8 cellular contexts compared by ENCODE assay signal in the genomic region with DNA sequence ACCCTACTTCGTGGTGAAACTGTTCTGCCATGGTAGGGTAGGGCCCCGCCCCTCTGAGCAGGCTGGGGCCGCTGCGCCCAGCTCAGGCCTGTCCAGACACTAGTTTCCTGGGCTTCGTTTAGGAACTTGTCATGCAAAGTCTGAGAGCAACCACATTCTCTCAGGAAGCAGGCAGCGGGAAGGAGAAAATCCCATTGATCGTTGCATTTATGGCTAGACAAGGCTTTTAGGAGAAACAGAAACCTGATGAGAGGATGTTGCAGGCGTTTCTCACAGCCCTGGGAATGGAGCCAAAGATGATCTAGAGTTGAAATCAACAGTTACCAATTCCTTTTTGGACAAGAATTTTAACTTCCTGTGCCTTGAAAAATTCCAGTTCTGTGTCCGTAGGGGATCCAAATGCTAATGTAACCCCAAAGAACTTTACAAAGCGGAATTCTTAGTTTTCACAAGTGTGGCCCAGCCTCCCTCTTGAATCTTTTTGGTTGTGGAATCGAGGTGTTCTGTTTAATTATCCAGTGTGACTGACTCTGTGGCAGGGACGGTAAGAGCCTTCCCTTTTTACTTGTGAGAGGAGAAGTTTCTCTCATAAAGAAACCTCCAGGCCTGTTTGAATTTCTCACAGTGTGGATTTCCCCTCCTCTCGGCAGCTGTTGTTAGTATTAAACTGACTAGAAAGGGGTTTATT. TPM values are rescaled to one million over a fixed set of nuclear protein-coding genes. Genes with fewer than 3 reads are reported as not detected.
A peak's percentile ranks its signal among the peaks of the same experiment; 100 is the strongest.
DNase-seq lines count a peak whose midpoint lies in the region; ATAC-seq, FAIRE-seq and TF ChIP-seq lines count a peak whose summit lies in the region.

No MANE protein-coding gene starts in this region.

- no peaks in the 10 kb centered on the region; a peak in 1 of 7 replicates for H3K27me3 ChIP-seq in H1 (replicated peaks in 1 of 4; ENCODE audit: control insufficient read depth in 3 of 4, extremely low read depth in 1 of 4, insufficient read depth in 3 of 4, low read length in 3 of 4)

- H3K9ac ChIP-seq in H1 (replicated peaks in 1 of 4; ENCODE audit: extremely low read depth in 1 of 4, low read depth in 3 of 4, low read length in 3 of 4): no peak overlapping the region

- no peak overlapping the region for H3K14ac ChIP-seq in H1 (ENCODE audit: insufficient read length)

- no peak overlapping the region for H3K27ac ChIP-seq in H1 (ENCODE audit: low read depth, low read length)

- in situ Hi-C loops in G401 (cut with HindIII; ENCODE audit: low sequenced_read_pairs): no loop called here

- peak overlapping the region; percentile 90 for H2AFZ ChIP-seq in H1 (ENCODE audit: low read length)

- no peak overlapping the region for H2BK120ac ChIP-seq in H1 (replicated peaks; ENCODE audit: low read depth, low read length)

- no peak for TF ChIP-seq RAD21 in H1 (IDR thresholded peaks at IDR 0.05 in 1 of 2, conservative IDR thresholded peaks at IDR 0.05 in 1 of 2; ENCODE audit: low read depth in 2 of 2, low read length in 2 of 2)

- peak; percentile 75 for DNase-seq in AG20443 (ENCODE audit: low spot score)
- peak in 1 of 2 experiments; percentile 49 for DNase-seq in H1 (ENCODE audit: low read depth in 1 of 2, low spot score in 2 of 2)
- no peak for DNase-seq in HuH-7.5 (ENCODE audit: low spot score)
- no peak for DNase-seq in G401 (ENCODE audit: low spot score)
- DNase-seq in NCI-H2171 (lab: John Stamatoyannopoulos, UW): no peak

- H3K79me1 ChIP-seq in H1 (ENCODE audit: low read depth, low read length): no peaks in the 10 kb centered on the region

- H3K56ac ChIP-seq in H1 (replicated peaks; ENCODE audit: insufficient read length, low read depth, low read length): no peak overlapping the region

- CTCF ChIA-PET in H1 (lab: Charles Lee; ENCODE audit: partially characterized antibody): interaction anchor here (1.2 to 1.4 kb wide), 2 partner anchors 16 to 55 kb away, joined by 3 read pairs; no protein-coding TSS in a partner anchor

- H4K91ac ChIP-seq in H1 (replicated peaks; ENCODE audit: insufficient read length, low read length): no peak overlapping the region

- no peak for TF ChIP-seq EP300 in H1 (IDR thresholded peaks at IDR 0.05; ENCODE audit: borderline replicate concordance in 1 of 2, low read depth in 2 of 2, low read length in 2 of 2)

- peak overlapping the region; percentile 96 to 99 (median 97) for H3K27ac Mint-ChIP-seq in nephron

- no peaks in the 10 kb centered on the region for H3K36me3 ChIP-seq in H1 (ENCODE audit: control insufficient read depth in 2 of 4, insufficient read depth in 4 of 4, low read length in 3 of 4)

- no peaks in the 10 kb centered on the region for H3K79me2 ChIP-seq in H1 (ENCODE audit: control insufficient read depth in 1 of 2, insufficient read depth in 2 of 2, low read length in 2 of 2)

- H3K23me2 ChIP-seq in H1 (ENCODE audit: low read depth, low read length): no peaks in the 10 kb centered on the region; the same call in 1 of the 2 replicates

- no peak overlapping the region for H2BK12ac ChIP-seq in H1 (ENCODE audit: low read depth, low read length)

- no peaks in the 10 kb centered on the region for H3K9me3 ChIP-seq in H1 (ENCODE audit: insufficient read depth in 2 of 2, low read depth in 1 of 2, low read length in 1 of 2)

- WGBS in H1 (ENCODE audit: extremely low coverage in 1 of 2, insufficient coverage in 1 of 2, insufficient read length in 1 of 2, insufficient replicate concordance in 2 of 2, low coverage in 1 of 2, low lambda C conversion rate in 2 of 2, missing lambda C conversion rate in 1 of 2), 2 experiments: 56% methylated on average over 13 of the region's 13 CpGs; no CpG with 5 or more reads in 1 of the 2 experiments

- H2AK5ac ChIP-seq in H1 (ENCODE audit: low read depth, low read length): no peak overlapping the region

- H3K18ac ChIP-seq in H1 (ENCODE audit: extremely low read depth, low read length): no peak overlapping the region; the same call in 1 of the 2 replicates

- H2BK15ac ChIP-seq in H1 (ENCODE audit: low read length): no peak overlapping the region

- no peak overlapping the region for H2BK5ac ChIP-seq in H1 (ENCODE audit: low read depth, low read length)

- 0 out of 4 replicates have a peak overlapping the region, but pooled peaks of 1 of the 2 experiments have one; percentile 16 for H3K4me2 ChIP-seq in H1 (ENCODE audit: insufficient read depth in 1 of 2, low read depth in 2 of 2, low read length in 2 of 2)

- H4K5ac ChIP-seq in H1 (ENCODE audit: insufficient read length, low read depth, low read length): no peak overlapping the region

- H4K8ac ChIP-seq in H1 (ENCODE audit: extremely low read depth, insufficient read depth, low read length): no peak overlapping the region

- FAIRE-seq in H1 (lab: Jason Lieb, UNC): peak; percentile 75

- H3K4me3 ChIP-seq in H1 (ENCODE audit: extremely low read depth in 1 of 4, insufficient read depth in 2 of 4, low read depth in 3 of 4, low read length in 4 of 4): no peak overlapping the region

- no peaks in the 10 kb centered on the region for H4K20me1 ChIP-seq in H1 (replicated peaks in 1 of 2; ENCODE audit: control insufficient read depth in 1 of 2, insufficient read depth in 2 of 2, low read length in 2 of 2)

- H3K4me3 Mint-ChIP-seq in nephron: no peak overlapping the region

- H3K4me1 Mint-ChIP-seq in nephron: peaks cover 22% of the 10 kb centered on the region

- no peaks in the 10 kb centered on the region for H3K36me3 Mint-ChIP-seq in nephron (ENCODE audit: low read depth)

- H3K9me3 Mint-ChIP-seq in nephron: no peaks in the 10 kb centered on the region

- TF ChIP-seq CTCF in H1 (IDR thresholded peaks at IDR 0.05; ENCODE audit: control extremely low read depth in 1 of 3, insufficient read depth in 1 of 3, low read depth in 1 of 3, low read length in 3 of 3): no peak
- no peak for TF ChIP-seq CTCF in nephron (IDR thresholded peaks at IDR 0.05; ENCODE audit: unreplicated experiment in 3 of 3)

- no peak overlapping the region for H3K23ac ChIP-seq in H1 (ENCODE audit: insufficient read length)

- H3K27me3 Mint-ChIP-seq in nephron (ENCODE audit: low read depth): no peaks in the 10 kb centered on the region

- H2BK20ac ChIP-seq in H1 (ENCODE audit: low read length): no peak overlapping the region; the same call in 1 of the 2 replicates

- no peak overlapping the region for H3K4ac ChIP-seq in H1 (replicated peaks; ENCODE audit: insufficient read length, low read depth, low read length)

- POLR2A ChIA-PET in H1 (lab: Charles Lee; ENCODE audit: partially characterized antibody): interaction anchor here (1.0 kb wide), 1 partner anchor 113 kb away, joined by 4 read pairs; no protein-coding TSS in a partner anchor

- no peak for TF ChIP-seq POLR2A in H1 (IDR thresholded peaks at IDR 0.05; ENCODE audit: control extremely low read depth in 1 of 2, low read depth in 2 of 2, low read length in 2 of 2)

- H3K4me1 ChIP-seq in H1 (replicated peaks in 1 of 4; ENCODE audit: control insufficient read depth in 3 of 4, insufficient read depth in 4 of 4, low read length in 3 of 4): peaks cover 0 to 7% (median 3%) of the 10 kb centered on the region in 4 experiments; a peak in 5 of 7 replicates

- peak; percentile 51 for ATAC-seq in GM19467 (IDR thresholded peaks at IDR 0.05; ENCODE audit: unreplicated experiment)
- ATAC-seq in HG03571 (IDR thresholded peaks at IDR 0.05; ENCODE audit: unreplicated experiment): peak; percentile 67

RNA-seq across cellular contexts. Expression of a gene that starts 4.5 kb away (rescaled TPM):
- not detected in 2 replicates for total RNA-seq in H1 (2021; fragmentation: NEBNext Ultra II Directional; extraction: Animal tissue kit (Norgen Biotek cat#: 25700))
- polyA plus RNA-seq in H1 (2011; rRNA removed): not detected in 2 replicates
- not detected for polyA plus RNA-seq in H1 (2011; cell fraction: cytosol; rRNA removed)
- not detected for polyA plus RNA-seq in H1 (2011; cell fraction: nucleus; rRNA removed)
- polyA plus RNA-seq in H1 (2012, experiment 1 of 2): not detected in 4 replicates
- polyA plus RNA-seq in H1 (2012, experiment 2 of 2): not detected
- polyA plus RNA-seq in H1 (2013, experiment 1 of 2): not detected
- not detected for polyA plus RNA-seq in H1 (2013, experiment 2 of 2)
- polyA minus RNA-seq in H1 (2011; rRNA and poly(A)+ RNA removed): not detected in 2 replicates
- polyA minus RNA-seq in H1 (2011; cell fraction: cytosol; rRNA and poly(A)+ RNA removed): not detected
- not detected for polyA minus RNA-seq in H1 (2011; cell fraction: nucleus; rRNA and poly(A)+ RNA removed)
- total RNA-seq in G401 (2014; rRNA removed; shearing (Covaris generic)): not detected in 2 replicates

RNA-seq across cellular contexts. Expression of a gene that starts 11.5 kb away (rescaled TPM):
- not detected in 2 replicates for total RNA-seq in H1 (2021; fragmentation: NEBNext Ultra II Directional; extraction: Animal tissue kit (Norgen Biotek cat#: 25700))
- polyA plus RNA-seq in H1 (2011; rRNA removed): not detected in 2 replicates
- not detected for polyA plus RNA-seq in H1 (2011; cell fraction: cytosol; rRNA removed)
- not detected for polyA plus RNA-seq in H1 (2011; cell fraction: nucleus; rRNA removed)
- not detected in 4 replicates for polyA plus RNA-seq in H1 (2012, experiment 1 of 2)
- polyA plus RNA-seq in H1 (2012, experiment 2 of 2): not detected
- polyA plus RNA-seq in H1 (2013, experiment 1 of 2): not detected
- polyA plus RNA-seq in H1 (2013, experiment 2 of 2): not detected
- polyA minus RNA-seq in H1 (2011; rRNA and poly(A)+ RNA removed): not detected in 2 replicates
- polyA minus RNA-seq in H1 (2011; cell fraction: cytosol; rRNA and poly(A)+ RNA removed): not detected
- not detected for polyA minus RNA-seq in H1 (2011; cell fraction: nucleus; rRNA and poly(A)+ RNA removed)
- not detected in 2 replicates for total RNA-seq in G401 (2014; rRNA removed; shearing (Covaris generic))

RNA-seq across cellular contexts. Expression of a gene that starts 21.1 kb away (rescaled TPM):
- total RNA-seq in H1 (2021; fragmentation: NEBNext Ultra II Directional; extraction: Animal tissue kit (Norgen Biotek cat#: 25700)): 71.3 and 75.1 TPM in 2 replicates
- 9.3 and 14.6 TPM in 2 replicates for polyA plus RNA-seq in H1 (2011; rRNA removed)
- 20.8 TPM for polyA plus RNA-seq in H1 (2011; cell fraction: cytosol; rRNA removed)
- polyA plus RNA-seq in H1 (2011; cell fraction: nucleus; rRNA removed): 20.6 TPM
- polyA plus RNA-seq in H1 (2012, experiment 1 of 2): 29.7 to 49.7 TPM (median 33.9 TPM) in 4 replicates
- 2.7 TPM for polyA plus RNA-seq in H1 (2012, experiment 2 of 2)
- polyA plus RNA-seq in H1 (2013, experiment 1 of 2): 58.3 TPM
- polyA plus RNA-seq in H1 (2013, experiment 2 of 2): 57.1 TPM
- 31.3 and 49.4 TPM in 2 replicates for polyA minus RNA-seq in H1 (2011; rRNA and poly(A)+ RNA removed)
- 17.2 TPM for polyA minus RNA-seq in H1 (2011; cell fraction: cytosol; rRNA and poly(A)+ RNA removed)
- polyA minus RNA-seq in H1 (2011; cell fraction: nucleus; rRNA and poly(A)+ RNA removed): 75.3 TPM
- total RNA-seq in G401 (2014; rRNA removed; shearing (Covaris generic)): 24.2 and 47.0 TPM in 2 replicates

RNA-seq across cellular contexts. Expression of a gene that starts 24.0 kb away (rescaled TPM):
- 0.33 TPM in 1 of 2 replicates, not detected in the other for total RNA-seq in H1 (2021; fragmentation: NEBNext Ultra II Directional; extraction: Animal tissue kit (Norgen Biotek cat#: 25700))
- 0.16 and 0.18 TPM in 2 replicates for polyA plus RNA-seq in H1 (2011; rRNA removed)
- polyA plus RNA-seq in H1 (2011; cell fraction: cytosol; rRNA removed): 0.27 TPM
- 0.20 TPM for polyA plus RNA-seq in H1 (2011; cell fraction: nucleus; rRNA removed)
- polyA plus RNA-seq in H1 (2012, experiment 1 of 2): 0.19 to 0.27 TPM (median 0.24 TPM) in 4 replicates
- polyA plus RNA-seq in H1 (2012, experiment 2 of 2): not detected
- 0.20 TPM for polyA plus RNA-seq in H1 (2013, experiment 1 of 2)
- polyA plus RNA-seq in H1 (2013, experiment 2 of 2): 0.22 TPM
- 0.37 and 0.38 TPM in 2 replicates for polyA minus RNA-seq in H1 (2011; rRNA and poly(A)+ RNA removed)
- polyA minus RNA-seq in H1 (2011; cell fraction: cytosol; rRNA and poly(A)+ RNA removed): not detected
- not detected for polyA minus RNA-seq in H1 (2011; cell fraction: nucleus; rRNA and poly(A)+ RNA removed)
- not detected in 2 replicates for total RNA-seq in G401 (2014; rRNA removed; shearing (Covaris generic))
